In genomic region chr2:119049968-119050657, GRCh38 we compare ENCODE assay signal across 12 cellular contexts.
A peak's percentile ranks its signal among the peaks of the same experiment; 100 is the strongest.
DNase-seq lines count a peak whose midpoint lies in the region; ATAC-seq and TF ChIP-seq lines count a peak whose summit lies in the region.
"Had no signal": no experiment of that assay in that cellular context is flagged by ENCODE, and none has a peak within 500 bp of the region (broad histone marks: within the 10 kb centered on the region; RNA-seq: fewer than 3 reads in every experiment).

No MANE protein-coding gene starts in this region.

- no peaks in the 10 kb centered on the region for H3K36me3 Mint-ChIP-seq in activated CD4-positive, alpha-beta T cell treated with anti-CD3 and anti-CD28 coated beads for 36 hours (ENCODE audit: low read depth)
- no peaks in the 10 kb centered on the region for H3K36me3 Mint-ChIP-seq in nephron progenitor cell (ENCODE audit: low read depth)

- H3K9me3 Mint-ChIP-seq in activated CD4-positive, alpha-beta T cell treated with anti-CD3 and anti-CD28 coated beads for 36 hours (ENCODE audit: low read depth), result peaks cover 5% of the 10 kb centered on the region
- peaks cover 11% of the 10 kb centered on the region for H3K9me3 Mint-ChIP-seq in nephron progenitor cell
- H3K9me3 Mint-ChIP-seq: T-helper 1 cell treated with Interleukin-12 subunit alpha and Interleukin-12 subunit beta and Interleukin-4 antibody, amounts not matched to agents 30 μg/mL and 1 μg/mL, for 36 hours had no signal

- CTCF ChIA-PET in activated CD4-positive, alpha-beta T cell treated with anti-CD3 and anti-CD28 coated beads for 36 hours (lab: Charles Lee), result interaction anchor here (1.0 to 1.5 kb wide), 3 partner anchors 137 to 169 kb away, joined by 3 to 4 read pairs (median 3); no protein-coding TSS in a partner anchor

- DNase-seq in activated CD4-positive, alpha-beta T cell treated with anti-CD3 and anti-CD28 coated beads for 36 hours, result peak; percentile 29
- DNase-seq in activated CD4-positive, alpha-beta T cell treated with anti-CD3 and anti-CD28 coated beads for 4 hours, result no peak
- DNase-seq in HT1080 (ENCODE audit: low read depth) (peak; percentile 34), RPMI7951 (ENCODE audit: low read depth) (peak; percentile 14), nephron progenitor cell (peak; percentile 17), CD1c-positive myeloid dendritic cell (ENCODE audit: extremely low spot score) (no peak), EL (no peak)
- DNase-seq: activated T-cell treated with anti-CD3 and anti-CD28 coated beads, Interleukin-2, amount 50 U/mL, for 1 hour; caudate nucleus; NCI-H1436 treated with DMSO at 0.1 percent for 48 hours had no signal

- no peak overlapping the region for H3K27ac Mint-ChIP-seq in activated CD4-positive, alpha-beta T cell treated with anti-CD3 and anti-CD28 coated beads for 36 hours
- H3K27ac Mint-ChIP-seq in nephron progenitor cell, result peak overlapping the region; percentile 52
- H3K27ac Mint-ChIP-seq: T-helper 1 cell treated with Interleukin-12 subunit alpha and Interleukin-12 subunit beta and Interleukin-4 antibody, amounts not matched to agents 30 μg/mL and 1 μg/mL, for 36 hours had no signal

- no peak overlapping the region for H3K4me3 Mint-ChIP-seq in activated CD4-positive, alpha-beta T cell treated with anti-CD3 and anti-CD28 coated beads for 36 hours
- no peak overlapping the region for H3K4me3 Mint-ChIP-seq in nephron progenitor cell
- H3K4me3 Mint-ChIP-seq: T-helper 1 cell treated with Interleukin-12 subunit alpha and Interleukin-12 subunit beta and Interleukin-4 antibody, amounts not matched to agents 30 μg/mL and 1 μg/mL, for 36 hours had no signal

- intact Hi-C loops in activated CD4-positive, alpha-beta T cell treated with anti-CD3 and anti-CD28 coated beads for 36 hours (cut with DNase I, micrococcal nuclease), result no loop called here

- no peak for ATAC-seq in activated CD4-positive, alpha-beta T cell treated with anti-CD3 and anti-CD28 coated beads for 36 hours
- no peak for ATAC-seq in HG02588 (IDR thresholded peaks at IDR 0.05; ENCODE audit: unreplicated experiment)

- POLR2A ChIA-PET in activated CD4-positive, alpha-beta T cell treated with anti-CD3 and anti-CD28 coated beads for 36 hours (lab: Charles Lee), result no interaction called here

- peaks cover 20% of the 10 kb centered on the region for H3K27me3 Mint-ChIP-seq in activated CD4-positive, alpha-beta T cell treated with anti-CD3 and anti-CD28 coated beads for 36 hours
- H3K27me3 Mint-ChIP-seq in nephron progenitor cell (ENCODE audit: low read depth, poor library complexity), result peaks cover 43% of the 10 kb centered on the region

- H3K4me1 Mint-ChIP-seq in activated CD4-positive, alpha-beta T cell treated with anti-CD3 and anti-CD28 coated beads for 36 hours, result no peaks in the 10 kb centered on the region
- peaks cover 17% of the 10 kb centered on the region for H3K4me1 Mint-ChIP-seq in nephron progenitor cell

- TF ChIP-seq CTCF in nephron progenitor cell (IDR thresholded peaks at IDR 0.05), result no peak

Comparison
In these comparisons a context has a peak if more than half of its experiments do, and no peak if none do; other contexts are left out.
1. DNase-seq: peak in activated CD4-positive, alpha-beta T cell treated with anti-CD3 and anti-CD28 coated beads for 36 hours (single experiment), HT1080 (single experiment), RPMI7951 (single experiment) and nephron progenitor cell (single experiment); none in activated CD4-positive, alpha-beta T cell treated with anti-CD3 and anti-CD28 coated beads for 4 hours (0 of 2), CD1c-positive myeloid dendritic cell (single experiment) and EL (single experiment).